In genomic region chrX:109974906-109975655, GRCh38 we compare ENCODE assay signal across 14 cellular contexts. TPM values are rescaled to one million over a fixed set of nuclear protein-coding genes. Genes with fewer than 3 reads are reported as not detected.
DNase-seq lines count a peak whose midpoint lies in the region; ATAC-seq, FAIRE-seq and TF ChIP-seq lines count a peak whose summit lies in the region.
"Had no signal": no experiment of that assay in that cellular context is flagged by ENCODE, and none has a peak within 500 bp of the region (broad histone marks: within the 10 kb centered on the region; RNA-seq: fewer than 3 reads in every experiment).

No MANE protein-coding gene starts in this region.

- no peaks in the 10 kb centered on the region for H3K27me3 ChIP-seq in endothelial cell of umbilical vein (ENCODE audit: control insufficient read depth in 2 of 2, insufficient read depth in 2 of 2, low read length in 2 of 2)
- H3K27me3 ChIP-seq: ascending aorta had no signal

- H3K36me3 Mint-ChIP-seq in activated T-cell treated with anti-CD3 and anti-CD28 coated beads, Interleukin-2, amount 50 U/mL, for 24 hours (ENCODE audit: low read depth): no peaks in the 10 kb centered on the region
- no peaks in the 10 kb centered on the region for H3K36me3 Mint-ChIP-seq in chondrocyte (ENCODE audit: low read depth)
- H3K36me3 Mint-ChIP-seq: naive thymus-derived CD4-positive, alpha-beta T cell had no signal

- peak; percentile 32 for ATAC-seq in stimulated activated naive CD8-positive, alpha-beta T cell treated with anti-CD3 and anti-CD28 coated beads, Interleukin-15, Interleukin-2, amounts not matched to agents 100 U/mL and 50 U/mL, for 24 hours
- no peak for ATAC-seq in HG02885 (IDR thresholded peaks at IDR 0.05; ENCODE audit: poor library complexity, unreplicated experiment)
- ATAC-seq: naive thymus-derived CD4-positive, alpha-beta T cell had no signal

- no peak overlapping the region for H3K4me3 ChIP-seq in endothelial cell of umbilical vein (replicated peaks in 1 of 3; ENCODE audit: insufficient read depth in 1 of 3, low read depth in 1 of 3, low read length in 3 of 3)
- H3K4me3 ChIP-seq: ascending aorta had no signal

- no peak overlapping the region for H3K9ac ChIP-seq in endothelial cell of umbilical vein (replicated peaks; ENCODE audit: extremely low read depth, insufficient read depth, low read length)

- TF ChIP-seq CTCF in endothelial cell of umbilical vein (IDR thresholded peaks at IDR 0.05; ENCODE audit: extremely low read depth in 1 of 2, insufficient read depth in 1 of 2, low read depth in 1 of 2, low read length in 2 of 2): no peak
- no peak for TF ChIP-seq CTCF in chondrocyte (IDR thresholded peaks at IDR 0.05)

- no peak overlapping the region for H3K4me2 ChIP-seq in endothelial cell of umbilical vein (ENCODE audit: insufficient read depth, low read length)

- H3K27ac ChIP-seq in endothelial cell of umbilical vein (ENCODE audit: insufficient read depth, low read depth, low read length): no peak overlapping the region
- H3K27ac ChIP-seq: ascending aorta had no signal

- peak overlapping the region; percentile 54 for H2AFZ ChIP-seq in endothelial cell of umbilical vein (ENCODE audit: low read depth, low read length)

- no peaks in the 10 kb centered on the region for H3K9me3 Mint-ChIP-seq in activated T-cell treated with anti-CD3 and anti-CD28 coated beads, Interleukin-2, amount 50 U/mL, for 24 hours
- no peaks in the 10 kb centered on the region for H3K9me3 Mint-ChIP-seq in chondrocyte (ENCODE audit: low read depth)
- H3K9me3 Mint-ChIP-seq: naive thymus-derived CD4-positive, alpha-beta T cell had no signal

- H3K4me3 Mint-ChIP-seq in activated T-cell treated with anti-CD3 and anti-CD28 coated beads, Interleukin-2, amount 50 U/mL, for 24 hours: no peak overlapping the region
- H3K4me3 Mint-ChIP-seq in chondrocyte (ENCODE audit: unreplicated experiment): no peak overlapping the region

- peaks cover 3% of the 10 kb centered on the region for H3K4me1 ChIP-seq in endothelial cell of umbilical vein (ENCODE audit: control insufficient read depth, extremely low read depth, insufficient read depth, low read length)
- H3K4me1 ChIP-seq: ascending aorta had no signal

- no peaks in the 10 kb centered on the region for H3K79me2 ChIP-seq in endothelial cell of umbilical vein (ENCODE audit: control insufficient read depth, insufficient read depth, low read length)

- TF ChIP-seq POLR2A in endothelial cell of umbilical vein (IDR thresholded peaks at IDR 0.05; ENCODE audit: low read depth, low read length): no peak

- H4K20me1 ChIP-seq in endothelial cell of umbilical vein (replicated peaks; ENCODE audit: control insufficient read depth, extremely low read depth, insufficient read depth, low read length): no peaks in the 10 kb centered on the region

- H3K27ac Mint-ChIP-seq in activated T-cell treated with anti-CD3 and anti-CD28 coated beads, Interleukin-2, amount 50 U/mL, for 24 hours: peak overlapping the region; percentile 8
- no peak overlapping the region for H3K27ac Mint-ChIP-seq in chondrocyte (ENCODE audit: unreplicated experiment)

- CTCF ChIA-PET in endothelial cell of umbilical vein (lab: Charles Lee): interaction anchor here (0.7 to 1.1 kb wide), 2 partner anchors 20 to 171 kb away, joined by 3 read pairs; no protein-coding TSS in a partner anchor

- intact Hi-C loops in endothelial cell of umbilical vein (cut with micrococcal nuclease): no loop called here

- dilution Hi-C loops in endothelial cell of umbilical vein (cut with MboI; ENCODE audit: extremely low pct_ligation_motif_present, low sequenced_read_pairs): no loop called here

- H3K9me3 ChIP-seq in endothelial cell of umbilical vein (replicated peaks; ENCODE audit: control insufficient read depth, insufficient read depth, low read length): no peaks in the 10 kb centered on the region
- H3K9me3 ChIP-seq: ascending aorta had no signal

- H3K4me1 Mint-ChIP-seq in activated T-cell treated with anti-CD3 and anti-CD28 coated beads, Interleukin-2, amount 50 U/mL, for 24 hours (ENCODE audit: low read depth): peaks cover 9% of the 10 kb centered on the region
- no peaks in the 10 kb centered on the region for H3K4me1 Mint-ChIP-seq in chondrocyte (ENCODE audit: low read depth)

- H3K27me3 Mint-ChIP-seq in activated T-cell treated with anti-CD3 and anti-CD28 coated beads, Interleukin-2, amount 50 U/mL, for 24 hours: peaks cover 41% of the 10 kb centered on the region
- H3K27me3 Mint-ChIP-seq in chondrocyte (ENCODE audit: low read depth): peaks cover 39% of the 10 kb centered on the region

- no peak for DNase-seq in activated T-cell treated with anti-CD3 and anti-CD28 coated beads, Interleukin-2, amount 50 U/mL, for 24 hours
- no peak for DNase-seq in activated T-cell treated with anti-CD3 and anti-CD28 coated beads, Interleukin-2, amount 50 U/mL, for 48 hours
- peak; percentile 9 for DNase-seq in UCSD-AML1 (lab: John Stamatoyannopoulos, UW; ENCODE audit: unreplicated experiment)
- peak; percentile 38 for DNase-seq in endothelial cell of umbilical vein (ENCODE audit: low read depth, low spot score)
- no peak for DNase-seq in stimulated activated naive CD8-positive, alpha-beta T cell treated with anti-CD3 and anti-CD28 coated beads, Interleukin-15, Interleukin-2, amounts not matched to agents 100 U/mL and 50 U/mL, for 24 hours
- no peak for DNase-seq in chondrocyte (ENCODE audit: low spot score)
- DNase-seq in NCI-H1092 treated with DMSO at 0.1 percent for 48 hours (lab: John Stamatoyannopoulos, UW): no peak
- DNase-seq: Calu3; KG1; naive thymus-derived CD4-positive, alpha-beta T cell; NCI-H146 had no signal

- POLR2A ChIA-PET in endothelial cell of umbilical vein (lab: Charles Lee): no interaction called here

- no peaks in the 10 kb centered on the region for H3K36me3 ChIP-seq in endothelial cell of umbilical vein (ENCODE audit: control insufficient read depth in 2 of 2, extremely low read depth in 1 of 2, insufficient read depth in 2 of 2, low read length in 2 of 2)
- H3K36me3 ChIP-seq: ascending aorta had no signal

- no TSS peak for BruUV-seq in endothelial cell of umbilical vein (replicated peaks; lab: Mats Ljungman, UMichigan)

- peak; percentile 60 for FAIRE-seq in endothelial cell of umbilical vein (lab: Jason Lieb, UNC)
- FAIRE-seq: TTC549 had no signal

- H3K9me1 ChIP-seq in endothelial cell of umbilical vein (replicated peaks; ENCODE audit: control insufficient read depth, extremely low read depth, insufficient read depth, low read length): no peaks in the 10 kb centered on the region

TF ChIP-seq in endothelial cell of umbilical vein, 7 proteins besides CTCF, POLR2A, EP300 and RAD21:
- TF ChIP-seq FOS (IDR thresholded peaks at IDR 0.05; ENCODE audit: borderline replicate concordance, insufficient read depth, low read length) (peak; percentile 32), GATA2 (IDR thresholded peaks at IDR 0.05; ENCODE audit: insufficient read depth, insufficient read length, low read depth, low read length) (no peak)

RNA-seq across cellular contexts. Expression of gene TMEM164, which starts 27.8 kb away (rescaled TPM):
- total RNA-seq in endothelial cell of umbilical vein: 22.2 and 25.1 TPM in 2 replicates
- 11.1 and 12.8 TPM in 2 replicates for polyA plus RNA-seq in endothelial cell of umbilical vein
- 12.9 and 14.2 TPM in 2 replicates for polyA plus RNA-seq in endothelial cell of umbilical vein (2011; cell fraction: cytosol; rRNA removed)
- polyA plus RNA-seq in endothelial cell of umbilical vein (2011; cell fraction: nucleus; rRNA removed): 21.0 and 23.6 TPM in 2 replicates
- polyA plus RNA-seq in endothelial cell of umbilical vein (2012): 15.8 and 18.4 TPM in 2 replicates
- 23.5 and 26.4 TPM in 2 replicates for polyA minus RNA-seq in endothelial cell of umbilical vein
- 14.8 TPM for polyA minus RNA-seq in endothelial cell of umbilical vein (2011; cell fraction: cytosol; rRNA and poly(A)+ RNA removed)
- 14.4 and 17.1 TPM in 2 replicates for polyA minus RNA-seq in endothelial cell of umbilical vein (2011; cell fraction: nucleus; rRNA and poly(A)+ RNA removed)
- 9.0 to 12.7 TPM (median 11.8 TPM) in 3 replicates for total RNA-seq in chondrocyte

Comparison
In these comparisons a context has a peak if more than half of its experiments do, and no peak if none do; other contexts are left out.
1. DNase-seq: peak in UCSD-AML1 (single experiment) and endothelial cell of umbilical vein (single experiment); none in activated T-cell treated with anti-CD3 and anti-CD28 coated beads, Interleukin-2, amount 50 U/mL, for 24 hours (single experiment), activated T-cell treated with anti-CD3 and anti-CD28 coated beads, Interleukin-2, amount 50 U/mL, for 48 hours (0 of 2), stimulated activated naive CD8-positive, alpha-beta T cell treated with anti-CD3 and anti-CD28 coated beads, Interleukin-15, Interleukin-2, amounts not matched to agents 100 U/mL and 50 U/mL, for 24 hours (single experiment), chondrocyte (single experiment) and NCI-H1092 treated with DMSO at 0.1 percent for 48 hours (single experiment).